ENCODE assay signal across 8 cellular contexts in the genomic region with DNA sequence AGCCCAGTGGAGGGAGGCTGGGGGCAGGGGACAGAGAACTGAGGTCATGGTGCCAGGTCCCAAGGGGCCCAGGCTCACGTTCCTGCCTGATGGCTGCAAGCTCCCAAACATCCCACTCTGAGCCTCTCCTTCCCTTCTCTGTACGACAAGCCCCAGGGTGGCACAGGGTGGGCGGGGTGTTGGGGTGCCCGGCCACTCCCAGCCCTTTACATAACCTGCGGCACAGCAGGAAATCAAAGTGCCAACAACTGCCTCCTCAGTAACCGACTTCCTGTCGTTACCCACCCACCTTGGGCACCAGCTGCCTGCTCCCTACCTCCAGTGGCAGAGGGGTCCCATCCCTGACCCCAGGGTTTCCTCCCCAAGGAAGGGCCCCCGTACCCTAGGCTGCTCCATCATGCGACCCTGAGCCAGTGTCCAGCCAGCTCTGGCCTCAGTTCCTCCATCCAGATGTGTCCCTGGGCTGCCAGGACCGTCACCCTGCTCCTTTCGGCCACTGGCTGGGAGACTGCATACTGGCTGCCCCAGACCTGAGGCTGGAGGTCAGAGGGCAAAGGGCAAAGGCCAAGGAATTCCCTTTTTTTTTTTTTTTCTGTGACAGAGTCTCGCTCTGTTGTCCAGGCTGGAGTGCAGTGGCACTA. TPM values are rescaled to one million over a fixed set of nuclear protein-coding genes. Genes with fewer than 3 reads are reported as not detected.
DNase-seq lines count a peak whose midpoint lies in the region; TF ChIP-seq lines count a peak whose summit lies in the region.

No MANE protein-coding gene starts in this region.

- H3K27ac ChIP-seq in Peyer's patch: peak overlapping the region; percentile 49 to 98 (median 76)
- peak overlapping the region; percentile 35 for H3K27ac ChIP-seq in layer of hippocampus (ENCODE audit: low read depth, low read length)
- H3K27ac ChIP-seq in stomach smooth muscle (ENCODE audit: low read length): peak overlapping the region; percentile 69

- H3K4me3 ChIP-seq in Peyer's patch (peak overlapping the region in 1 of 4 donors; percentile 27), stomach smooth muscle (ENCODE audit: low read length in 2 of 2) (no peak overlapping the region)

- peak; percentile 36 to 83 (median 82) for DNase-seq in Peyer's patch
- DNase-seq in activated T-helper 1 cell treated with anti-CD3 and anti-CD28 coated beads, Interleukin-2, amount 50 U/mL, for 16 hours (ENCODE audit: low read depth in 1 of 2, low spot score in 1 of 2): peak; percentile 17 to 53
- no peak for DNase-seq in RKO (ENCODE audit: low spot score)
- no peak for DNase-seq in SK-N-DZ (ENCODE audit: low spot score)
- no peak for DNase-seq in amniotic stem cell (lab: John Stamatoyannopoulos, UW)
- no peak for DNase-seq in GM19238 (ENCODE audit: insufficient read length, low spot score)

- H3K9ac ChIP-seq in stomach smooth muscle (ENCODE audit: low read length in 2 of 2): no peak overlapping the region

- TF ChIP-seq POLR2A in Peyer's patch (IDR thresholded peaks at IDR 0.05): peak; percentile 35 to 65

- H3K9me3 ChIP-seq in Peyer's patch (no peaks in the 10 kb centered on the region), stomach smooth muscle (ENCODE audit: control insufficient read depth in 2 of 2, low read length in 2 of 2) (no peaks in the 10 kb centered on the region)

- no peak for TF ChIP-seq CTCF in Peyer's patch (IDR thresholded peaks at IDR 0.05)

- H3K27me3 ChIP-seq in Peyer's patch (no peaks in the 10 kb centered on the region), layer of hippocampus (ENCODE audit: control insufficient read depth, insufficient read depth, low read length) (no peaks in the 10 kb centered on the region), stomach smooth muscle (ENCODE audit: control insufficient read depth in 1 of 2, insufficient read depth in 2 of 2, low read length in 2 of 2) (no peaks in the 10 kb centered on the region)

- H3K36me3 ChIP-seq in Peyer's patch (no peaks in the 10 kb centered on the region), stomach smooth muscle (ENCODE audit: control insufficient read depth in 2 of 2, insufficient read depth in 2 of 2, low read length in 2 of 2) (no peaks in the 10 kb centered on the region)

- H3K4me1 ChIP-seq in Peyer's patch (peaks cover 6 to 46% (median 10%) of the 10 kb centered on the region in 4 donors), stomach smooth muscle (ENCODE audit: control insufficient read depth, insufficient read depth, low read length) (peaks cover 59% of the 10 kb centered on the region)

RNA-seq across cellular contexts. Expression of gene NFIC, which starts 27.7 kb away (rescaled TPM):
- total RNA-seq in Peyer's patch: 100 to 1,000 TPM in 1 of 4 donors, 10 to 100 TPM in 3; 34.7 to 191 (median 64.9) TPM
- 3.0 and 3.3 TPM in 2 replicates for polyA plus RNA-seq in SK-N-DZ (2014; cell fraction: cytosol; rRNA removed)
- 1.5 and 2.7 TPM in 2 replicates for polyA plus RNA-seq in SK-N-DZ (2014; cell fraction: nucleus; rRNA removed)

Comparison
In these comparisons a context has a peak if more than half of its experiments do, and no peak if none do; other contexts are left out.
1. DNase-seq: peak in Peyer's patch (3 of 3) and activated T-helper 1 cell treated with anti-CD3 and anti-CD28 coated beads, Interleukin-2, amount 50 U/mL, for 16 hours (2 of 2); none in RKO (single experiment), SK-N-DZ (single experiment), amniotic stem cell (single experiment) and GM19238 (single experiment).
2. Peak in every context shown above with its lines, with median percentiles within 50 percentile points of each other: H3K27ac ChIP-seq.